Comparison of ENCODE assay signal across 24 cellular contexts in genomic region chr6:86629123-86629522, GRCh38.
"Had no signal": no experiment of that assay in that cellular context is flagged by ENCODE, and none has a peak within 500 bp of the region (broad histone marks: within the 10 kb centered on the region; RNA-seq: fewer than 3 reads in every experiment).

No MANE protein-coding gene starts in this region.

- H3K36me3 ChIP-seq: esophagus muscularis mucosa, gastroesophageal sphincter, heart right ventricle, left lung, lower lobe of right lung had no signal

- H3K27me3 Mint-ChIP-seq: naive B cell; naive thymus-derived CD8-positive, alpha-beta T cell had no signal

- H3K4me1 ChIP-seq: esophagus muscularis mucosa, foreskin keratinocyte, gastroesophageal sphincter, heart right ventricle, left lung, lower lobe of right lung had no signal

- DNase-seq: dermis blood vessel endothelial cell; dorsolateral prefrontal cortex; effector CD4-positive, alpha-beta T cell; effector memory CD4-positive, alpha-beta T cell; foreskin keratinocyte; head of caudate nucleus; heart right ventricle; hippocampal formation; left cardiac atrium; left lung; left ventricle myocardium superior; lower lobe of right lung; mesenchymal stem cell; mucosa of descending colon; naive B cell; naive thymus-derived CD8-positive, alpha-beta T cell had no signal

- H3K4me3 ChIP-seq: coronary artery, dorsolateral prefrontal cortex, esophagus muscularis mucosa, gastroesophageal sphincter, heart right ventricle, left lung, lower lobe of right lung, mucosa of descending colon had no signal

- H3K4me1 Mint-ChIP-seq: mesothelial cell of epicardium; naive B cell; naive thymus-derived CD8-positive, alpha-beta T cell had no signal

- H3K4me3 Mint-ChIP-seq: mesothelial cell of epicardium; naive B cell; naive thymus-derived CD8-positive, alpha-beta T cell had no signal

- H3K27me3 ChIP-seq: esophagus muscularis mucosa, foreskin keratinocyte, gastroesophageal sphincter, heart right ventricle, left lung had no signal

- FAIRE-seq: endothelial cell of umbilical vein, frontal cortex, islet of Langerhans, keratinocyte had no signal

- H3K9me3 ChIP-seq: lower lobe of right lung had no signal

- ATAC-seq: foreskin keratinocyte; gastroesophageal sphincter; heart right ventricle; left cardiac atrium; left lung; left ventricle myocardium superior; lower lobe of right lung; mucosa of descending colon; naive thymus-derived CD8-positive, alpha-beta T cell had no signal

- H3K27ac ChIP-seq: coronary artery, dorsolateral prefrontal cortex, esophagus muscularis mucosa, foreskin keratinocyte, gastroesophageal sphincter, heart right ventricle, left lung, lower lobe of right lung had no signal

- H3K36me3 Mint-ChIP-seq: mesothelial cell of epicardium, naive B cell had no signal

- H3K27ac Mint-ChIP-seq: mesothelial cell of epicardium; naive thymus-derived CD8-positive, alpha-beta T cell had no signal
